ENCODE assay signal across 12 cellular contexts in the genomic region with DNA sequence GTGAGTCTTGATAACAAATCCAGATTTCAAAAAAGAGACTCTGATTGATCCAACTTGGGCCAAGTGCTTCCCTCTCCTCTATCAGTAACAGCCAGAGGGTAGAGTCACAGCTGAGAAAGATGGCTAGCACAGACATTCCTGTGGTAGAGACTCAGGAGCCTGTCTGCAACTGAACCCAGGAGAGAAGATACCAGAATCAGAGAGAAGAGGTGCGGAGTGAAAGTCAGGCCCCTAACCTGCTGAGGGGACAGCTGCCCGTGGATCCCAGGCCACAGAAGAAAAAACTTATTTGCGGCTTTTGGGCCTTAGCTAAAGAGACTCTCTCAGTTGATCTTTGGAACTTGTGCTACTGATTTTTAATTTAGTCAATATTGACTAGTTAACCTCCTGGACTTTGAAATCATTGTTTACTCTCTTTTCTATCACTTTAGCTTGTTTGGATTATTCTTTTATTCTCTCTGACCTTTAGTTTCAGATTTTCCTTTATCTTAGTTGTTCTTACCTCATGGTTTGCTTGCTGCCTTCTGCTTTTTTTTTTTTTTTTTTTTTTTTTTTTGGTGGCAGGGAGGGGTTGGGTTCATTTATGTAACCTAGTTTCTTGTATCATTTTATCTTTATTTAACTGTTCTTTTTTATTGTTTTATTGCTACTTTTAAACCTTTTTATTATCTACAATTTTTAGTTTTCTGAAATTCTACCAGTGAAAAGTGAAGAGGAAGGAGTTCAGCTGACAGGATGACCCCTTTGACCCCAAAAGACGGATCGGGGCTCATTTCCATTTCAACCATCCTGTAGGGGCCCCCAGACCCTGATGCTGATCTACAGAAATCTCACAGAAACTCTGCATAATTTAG.
DNase-seq lines count a peak whose midpoint lies in the region; ATAC-seq, FAIRE-seq and TF ChIP-seq lines count a peak whose summit lies in the region.
"Had no signal": no experiment of that assay in that cellular context is flagged by ENCODE, and none has a peak within 500 bp of the region (broad histone marks: within the 10 kb centered on the region; RNA-seq: fewer than 3 reads in every experiment).

No MANE protein-coding gene starts in this region.

- ATAC-seq in HCT116 (peak; percentile 33), K562 (no peak), left lobe of liver (peak; percentile 89)
- ATAC-seq: esophagus mucosa had no signal

- no peaks in the 10 kb centered on the region for H3K9me2 ChIP-seq in HCT116 (ENCODE audit: insufficient read depth)

- FAIRE-seq in K562 (lab: Jason Lieb, UNC): no peak
- no peak for FAIRE-seq in urothelium cell line (lab: Jason Lieb, UNC)
- no peak for FAIRE-seq in HTR-8/SVneo (lab: Jason Lieb, UNC)

- RAD21 ChIA-PET in HCT116 (lab: Charles Lee; ENCODE audit: low non-redundant PET in 1 of 2, low total read pairs in 2 of 2, uncharacterized antibody in 2 of 2, unreplicated experiment in 2 of 2): interaction anchor here (0.6 to 1.1 kb wide), 4 partner anchors 26 to 164 kb away, joined by 3 to 4 read pairs (median 3); no protein-coding TSS in a partner anchor

- no peak for TF ChIP-seq POLR2A in HCT116 (IDR thresholded peaks at IDR 0.05; ENCODE audit: borderline replicate concordance, extremely low read depth, insufficient read depth, insufficient read length)
- no peak for TF ChIP-seq POLR2A in K562 (conservative IDR thresholded peaks at IDR 0.05)
- no peak for TF ChIP-seq POLR2A in esophagus muscularis mucosa (IDR thresholded peaks at IDR 0.05; ENCODE audit: low read depth)

- H3K9me1 ChIP-seq in K562 (ENCODE audit: control insufficient read depth, insufficient read depth, low read length): no peaks in the 10 kb centered on the region

- in situ Hi-C loops in K562 (cut with MboI): no loop called here

- H4K20me1 ChIP-seq in HCT116 (ENCODE audit: insufficient read depth) (no peaks in the 10 kb centered on the region), K562 (replicated peaks; ENCODE audit: control insufficient read depth, insufficient read depth, low read length) (no peaks in the 10 kb centered on the region)

- TF ChIP-seq EP300 in K562 (IDR thresholded peaks at IDR 0.05; ENCODE audit: low read length) (no peak), esophagus muscularis mucosa (IDR thresholded peaks at IDR 0.05) (no peak)

- H2AFZ ChIP-seq in HCT116 (ENCODE audit: low read depth, low read length, poor library complexity, severe bottlenecking) (no peak overlapping the region), K562 (ENCODE audit: low read depth, low read length) (no peak overlapping the region)

- H3K27ac ChIP-seq in HCT116 (ENCODE audit: low read depth, low read length) (peak overlapping the region; percentile 99), K562 (ENCODE audit: extremely low read depth, low read depth, low read length) (no peak overlapping the region), esophagus muscularis mucosa (replicated peaks in 1 of 4) (no peak overlapping the region)

- H3K27me3 ChIP-seq in HCT116 (ENCODE audit: insufficient read depth, low read length): no peaks in the 10 kb centered on the region
- no peaks in the 10 kb centered on the region for H3K27me3 ChIP-seq in K562 (ENCODE audit: control insufficient read depth in 2 of 2, insufficient read depth in 2 of 2, low read length in 2 of 2)
- no peaks in the 10 kb centered on the region for H3K27me3 ChIP-seq in esophagus muscularis mucosa
- H3K27me3 ChIP-seq: transverse colon had no signal

- H3K4me3 ChIP-seq in HCT116 (replicated peaks in 1 of 2; ENCODE audit: low read depth in 1 of 2, low read length in 2 of 2) (no peak overlapping the region), K562 (no peak overlapping the region), esophagus muscularis mucosa (no peak overlapping the region)
- H3K4me3 ChIP-seq: transverse colon had no signal

- DNase-seq in HCT116 (ENCODE audit: low read depth, low spot score) (no peak), K562 (ENCODE audit: extremely low read depth in 1 of 4, low spot score in 3 of 4) (no peak), left lobe of liver (ENCODE audit: low spot score) (peak; percentile 48), urothelium cell line (ENCODE audit: low spot score) (peak; percentile 20), HTR-8/SVneo (ENCODE audit: insufficient read length, low spot score) (no peak), NCI-H1048 (lab: John Stamatoyannopoulos, UW) (no peak), esophagus muscularis mucosa (ENCODE audit: extremely low spot score) (no peak)
- DNase-seq: activated CD8-positive, alpha-beta memory T cell treated with anti-CD3 and anti-CD28 coated beads, Interleukin-2, amount 50 U/mL, for 4 hours; left cardiac atrium; NCI-H1694 treated with DMSO at 0.1 percent for 48 hours; transverse colon had no signal

- intact Hi-C loops in HCT116 (cut with micrococcal nuclease): no loop called here
- intact Hi-C loops in K562 (cut with micrococcal nuclease): no loop called here
- intact Hi-C loops in esophagus muscularis mucosa (cut with DNase I): no loop called here

- H3K36me3 ChIP-seq in HCT116 (ENCODE audit: control insufficient read depth in 1 of 2, insufficient read depth in 2 of 2, low read length in 2 of 2) (0 out of 4 replicates have a peak, but pooled peaks cover 0 to 3% of the 10 kb centered on the region in 2 experiments), K562 (ENCODE audit: control insufficient read depth, insufficient read depth, low read length) (no peaks in the 10 kb centered on the region), esophagus muscularis mucosa (no peaks in the 10 kb centered on the region)
- H3K36me3 ChIP-seq: transverse colon had no signal

- peaks cover 72 to 81% of the 10 kb centered on the region in 2 experiments for H3K4me1 ChIP-seq in HCT116 (ENCODE audit: control insufficient read depth in 1 of 2, insufficient read depth in 2 of 2, low read length in 2 of 2)
- H3K4me1 ChIP-seq in K562 (replicated peaks in 1 of 2; ENCODE audit: control insufficient read depth in 2 of 2, insufficient read depth in 2 of 2, low read length in 2 of 2): no peaks in the 10 kb centered on the region; a peak in 1 of 5 replicates
- H3K4me1 ChIP-seq in esophagus muscularis mucosa: no peaks in the 10 kb centered on the region

- no peak for TF ChIP-seq CTCF in HCT116 (IDR thresholded peaks at IDR 0.05 in 2 of 3, conservative IDR thresholded peaks at IDR 0.05 in 1 of 3; ENCODE audit: borderline replicate concordance in 1 of 3, insufficient read depth in 1 of 3, low read depth in 2 of 3, low read length in 2 of 3)
- TF ChIP-seq CTCF in K562 (IDR thresholded peaks at IDR 0.05 in 2 of 3, conservative IDR thresholded peaks at IDR 0.05 in 1 of 3; ENCODE audit: insufficient read depth in 2 of 3, low read depth in 1 of 3, low read length in 3 of 3): no peak
- no peak for TF ChIP-seq CTCF in esophagus muscularis mucosa (IDR thresholded peaks at IDR 0.05)

- TSS peak; percentile 22 for BruUV-seq in HCT116 (replicated peaks; lab: Mats Ljungman, UMichigan)
- no TSS peak for BruUV-seq in K562 (replicated peaks; lab: Mats Ljungman, UMichigan)

- H3K79me2 ChIP-seq in HCT116 (ENCODE audit: insufficient read depth, low read length) (no peaks in the 10 kb centered on the region), K562 (ENCODE audit: control insufficient read depth, insufficient read depth, low read length) (no peaks in the 10 kb centered on the region)

- H3K4me2 ChIP-seq in HCT116 (ENCODE audit: low read length) (peak overlapping the region; percentile 57), K562 (ENCODE audit: insufficient read depth, low read length) (no peak overlapping the region)

- TF ChIP-seq RAD21 in HCT116 (IDR thresholded peaks at IDR 0.05; ENCODE audit: low read depth) (no peak), K562 (CRISPR knock-in tag; conservative IDR thresholded peaks at IDR 0.05 in 1 of 2, IDR thresholded peaks at IDR 0.05 in 1 of 2) (no peak)

- H3K9ac ChIP-seq in HCT116 (ENCODE audit: low read length) (peak overlapping the region; percentile 47), K562 (ENCODE audit: insufficient read depth in 1 of 2, low read depth in 2 of 2, low read length in 2 of 2) (no peak overlapping the region)

- 30% methylated on average over 5 of the region's 5 CpGs for WGBS in K562 (ENCODE audit: insufficient coverage, low coverage, missing lambda C conversion rate)
- 75% methylated on average over 5 of the region's 5 CpGs for WGBS in esophagus muscularis mucosa

- POLR2A ChIA-PET in HCT116 (lab: Charles Lee) (interaction anchor here (0.6 to 2.5 kb wide), 19 partner anchors 8 to 275 kb away, joined by 3 to 10 read pairs (median 4); no protein-coding TSS in a partner anchor), K562 (lab: Yijun Ruan, JAX) (interaction anchor here (0.6 to 1.5 kb wide), 2 partner anchors 11 to 96 kb away, joined by 3 read pairs; no protein-coding TSS in a partner anchor)

- CTCF ChIA-PET in HCT116 (lab: Charles Lee): no interaction called here
- CTCF ChIA-PET in K562 (lab: Yijun Ruan, JAX; ENCODE audit: low intra/inter-chr PET ratio): no interaction called here

- H3K9me3 ChIP-seq in HCT116 (ENCODE audit: control insufficient read depth in 1 of 2, insufficient read depth in 1 of 2, low read depth in 1 of 2, low read length in 2 of 2) (no peaks in the 10 kb centered on the region), K562 (replicated peaks; ENCODE audit: control insufficient read depth, insufficient read depth, low read depth, low read length) (no peaks in the 10 kb centered on the region), esophagus muscularis mucosa (no peaks in the 10 kb centered on the region)
- H3K9me3 ChIP-seq: transverse colon had no signal

TF ChIP-seq in HCT116, 20 proteins besides CTCF, POLR2A, EP300 and RAD21 (continues in another document):
- TF ChIP-seq SP1 (IDR thresholded peaks at IDR 0.05; ENCODE audit: low read depth) (no peak), POLR2AphosphoS5 (IDR thresholded peaks at IDR 0.05; ENCODE audit: low read depth, low read length) (no peak), YY1 (IDR thresholded peaks at IDR 0.05; ENCODE audit: extremely low read depth, insufficient replicate concordance, low read depth, low read length) (no peak), SIN3A (IDR thresholded peaks at IDR 0.05; ENCODE audit: low read depth) (no peak)
- TF ChIP-seq, protein P1, sequence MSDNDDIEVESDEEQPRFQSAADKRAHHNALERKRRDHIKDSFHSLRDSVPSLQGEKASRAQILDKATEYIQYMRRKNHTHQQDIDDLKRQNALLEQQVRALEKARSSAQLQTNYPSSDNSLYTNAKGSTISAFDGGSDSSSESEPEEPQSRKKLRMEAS (IDR thresholded peaks at IDR 0.05): 0 out of 2 replicates have a peak, but pooled peaks have one; percentile 28

TF ChIP-seq in K562, 482 proteins besides CTCF, POLR2A, EP300 and RAD21 (continues in another document):
- TF ChIP-seq, protein P2, sequence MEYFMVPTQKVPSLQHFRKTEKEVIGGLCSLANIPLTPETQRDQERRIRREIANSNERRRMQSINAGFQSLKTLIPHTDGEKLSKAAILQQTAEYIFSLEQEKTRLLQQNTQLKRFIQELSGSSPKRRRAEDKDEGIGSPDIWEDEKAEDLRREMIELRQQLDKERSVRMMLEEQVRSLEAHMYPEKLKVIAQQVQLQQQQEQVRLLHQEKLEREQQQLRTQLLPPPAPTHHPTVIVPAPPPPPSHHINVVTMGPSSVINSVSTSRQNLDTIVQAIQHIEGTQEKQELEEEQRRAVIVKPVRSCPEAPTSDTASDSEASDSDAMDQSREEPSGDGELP (CRISPR knock-in tag; IDR thresholded peaks at IDR 0.05; ENCODE audit: borderline replicate concordance): 0 out of 2 replicates have a peak, but pooled peaks have one; percentile 28
- TF ChIP-seq PTTG1 (tag; IDR thresholded peaks at IDR 0.05; ENCODE audit: low read depth): no peak

Comparison
In these comparisons a context has a peak if more than half of its experiments do, and no peak if none do; other contexts are left out.
1. DNase-seq: peak in left lobe of liver (single experiment) and urothelium cell line (single experiment); none in HCT116 (single experiment), K562 (0 of 4), HTR-8/SVneo (single experiment), NCI-H1048 (single experiment) and esophagus muscularis mucosa (single experiment).